Comparison of ENCODE assay signal across 8 cellular contexts in the genomic region with DNA sequence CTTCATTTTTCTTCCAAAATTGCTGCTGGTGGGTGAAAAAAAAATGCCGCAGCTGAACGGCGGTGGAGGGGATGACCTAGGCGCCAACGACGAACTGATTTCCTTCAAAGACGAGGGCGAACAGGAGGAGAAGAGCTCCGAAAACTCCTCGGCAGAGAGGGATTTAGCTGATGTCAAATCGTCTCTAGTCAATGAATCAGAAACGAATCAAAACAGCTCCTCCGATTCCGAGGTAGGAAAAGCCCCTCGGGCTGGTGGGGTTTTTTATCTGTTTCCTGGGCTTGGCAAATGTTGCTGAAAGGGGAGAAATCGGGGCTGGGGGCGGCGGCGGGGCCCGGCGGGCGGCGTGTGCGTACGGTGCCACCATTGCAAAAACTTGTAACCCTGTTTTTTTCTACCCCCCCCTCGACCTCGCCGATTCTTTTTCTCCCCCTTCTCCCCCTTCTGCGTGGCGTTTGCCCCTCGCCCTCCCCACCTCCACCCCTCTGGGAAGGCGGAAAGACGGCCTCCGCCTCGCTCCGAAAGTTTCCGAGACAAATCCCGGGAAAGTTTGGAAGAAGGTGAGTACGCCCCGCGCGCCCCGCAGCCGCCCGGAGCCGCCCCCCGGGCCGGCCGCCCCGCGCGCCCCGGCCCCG. TPM values are rescaled to one million over a fixed set of nuclear protein-coding genes. Genes with fewer than 3 reads are reported as not detected.
DNase-seq lines count a peak whose midpoint lies in the region; ATAC-seq, FAIRE-seq and TF ChIP-seq lines count a peak whose summit lies in the region.

No MANE protein-coding gene starts in this region.

- POLR2A ChIA-PET in A549 (lab: Yijun Ruan, JAX) (interaction anchor here (0.7 to 2.5 kb wide), 12 partner anchors 8 to 381 kb away, joined by 3 to 17 read pairs (median 4); no protein-coding TSS in a partner anchor), HCT116 (lab: Charles Lee) (interaction anchor here (0.7 to 1.9 kb wide), 5 partner anchors 119 to 433 kb away, joined by 3 to 5 read pairs (median 4); no protein-coding TSS in a partner anchor)

- H3K27me3 ChIP-seq in HCT116 (ENCODE audit: insufficient read depth, low read length) = no peaks in the 10 kb centered on the region
- H3K27me3 ChIP-seq in dorsolateral prefrontal cortex = no peaks in the 10 kb centered on the region
- H3K27me3 ChIP-seq in tibial artery = no peaks in the 10 kb centered on the region

- TF ChIP-seq CTCF in A549 (IDR thresholded peaks at IDR 0.05) (no peak), HCT116 (IDR thresholded peaks at IDR 0.05 in 2 of 3, conservative IDR thresholded peaks at IDR 0.05 in 1 of 3; ENCODE audit: borderline replicate concordance in 1 of 3, insufficient read depth in 1 of 3, low read depth in 2 of 3, low read length in 2 of 3) (no peak), dorsolateral prefrontal cortex (IDR thresholded peaks at IDR 0.05 in 54 of 56, conservative IDR thresholded peaks at IDR 0.05 in 2 of 56; ENCODE audit: low read depth in 1 of 56, partially characterized antibody in 56 of 56) (no peak), tibial artery (IDR thresholded peaks at IDR 0.05) (no peak)

- TF ChIP-seq EP300 in A549 (IDR thresholded peaks at IDR 0.05) = no peak

- H3K36me3 Mint-ChIP-seq in T-helper 2 cell treated with Interferon-gamma antibody and Interleukin-4, amounts not matched to agents 5 μg/mL and 100 μg/mL, for 36 hours (ENCODE audit: low read depth) = no peaks in the 10 kb centered on the region

- no peaks in the 10 kb centered on the region for H3K9me3 Mint-ChIP-seq in T-helper 2 cell treated with Interferon-gamma antibody and Interleukin-4, amounts not matched to agents 5 μg/mL and 100 μg/mL, for 36 hours

- H2AFZ ChIP-seq in HCT116 (ENCODE audit: low read depth, low read length, poor library complexity, severe bottlenecking) = no peak overlapping the region

- H3K27me3 Mint-ChIP-seq in T-helper 2 cell treated with Interferon-gamma antibody and Interleukin-4, amounts not matched to agents 5 μg/mL and 100 μg/mL, for 36 hours (ENCODE audit: low read depth) = peaks cover 79% of the 10 kb centered on the region

- H3K36me3 ChIP-seq in HCT116 (ENCODE audit: control insufficient read depth in 1 of 2, insufficient read depth in 2 of 2, low read length in 2 of 2) (peaks cover 18 to 21% of the 10 kb centered on the region in 2 experiments; a peak in 3 of 4 replicates), mesodermal cell (ENCODE audit: control insufficient read depth, insufficient read depth, low read length) (peaks cover 6% of the 10 kb centered on the region), tibial artery (no peaks in the 10 kb centered on the region)

- H3K9me3 ChIP-seq in A549 (no peaks in the 10 kb centered on the region), HCT116 (ENCODE audit: control insufficient read depth in 1 of 2, insufficient read depth in 1 of 2, low read depth in 1 of 2, low read length in 2 of 2) (no peaks in the 10 kb centered on the region), mesodermal cell (ENCODE audit: control insufficient read depth, low read length) (no peaks in the 10 kb centered on the region), tibial artery (no peaks in the 10 kb centered on the region)

- peak overlapping the region; percentile 80 for H3K4me2 ChIP-seq in A549
- H3K4me2 ChIP-seq in HCT116 (ENCODE audit: low read length) = peak overlapping the region; percentile 83

- CTCF ChIA-PET in A549 (lab: Yijun Ruan, JAX) = interaction anchor here (0.6 to 0.7 kb wide), 2 partner anchors 144 to 316 kb away, joined by 3 read pairs; no protein-coding TSS in a partner anchor
- CTCF ChIA-PET in HCT116 (lab: Charles Lee) = interaction anchor here (0.6 to 1.1 kb wide), 3 partner anchors 8 to 424 kb away, joined by 3 to 4 read pairs (median 3); no protein-coding TSS in a partner anchor

- peak in 1 of 2 experiments; percentile 64 for DNase-seq in A549 (ENCODE audit: low read depth in 1 of 2, low spot score in 1 of 2)
- no peak for DNase-seq in HCT116 (ENCODE audit: low read depth, low spot score)
- no peak for DNase-seq in T-helper 2 cell treated with Interferon-gamma antibody and Interleukin-4, amounts not matched to agents 5 μg/mL and 100 μg/mL, for 36 hours (ENCODE audit: low spot score)
- DNase-seq in dorsolateral prefrontal cortex = no peak
- DNase-seq in tibial artery = peak in 1 of 2 donors; percentile 68
- DNase-seq in pons (ENCODE audit: low spot score) = no peak

- H3K79me2 ChIP-seq in HCT116 (ENCODE audit: insufficient read depth, low read length) = peaks cover 52% of the 10 kb centered on the region

- RAD21 ChIA-PET in HCT116 (lab: Charles Lee; ENCODE audit: low non-redundant PET in 1 of 2, low total read pairs in 2 of 2, uncharacterized antibody in 2 of 2, unreplicated experiment in 2 of 2) = interaction anchor here in 1 of 2 experiments (0.7 kb wide), 1 partner anchor 123 kb away, joined by 5 read pairs; no protein-coding TSS in a partner anchor

- ATAC-seq in A549 = peak; percentile 7 to 17; a peak in 1 of 6 replicates
- ATAC-seq in HCT116 = no peak
- no peak for ATAC-seq in GM21786 (IDR thresholded peaks at IDR 0.05; ENCODE audit: unreplicated experiment)

- H3K27ac Mint-ChIP-seq in T-helper 2 cell treated with Interferon-gamma antibody and Interleukin-4, amounts not matched to agents 5 μg/mL and 100 μg/mL, for 36 hours = no peak overlapping the region

- H3K4me3 Mint-ChIP-seq in T-helper 2 cell treated with Interferon-gamma antibody and Interleukin-4, amounts not matched to agents 5 μg/mL and 100 μg/mL, for 36 hours = peak overlapping the region; percentile 83

- H3K4me1 Mint-ChIP-seq in T-helper 2 cell treated with Interferon-gamma antibody and Interleukin-4, amounts not matched to agents 5 μg/mL and 100 μg/mL, for 36 hours (ENCODE audit: low read depth) = peaks cover 19% of the 10 kb centered on the region

- no peaks in the 10 kb centered on the region for H3K9me2 ChIP-seq in HCT116 (ENCODE audit: insufficient read depth)

- intact Hi-C loops in HCT116 (cut with micrococcal nuclease) = loop anchor here (2.0 to 10.0 kb wide), 8 partner anchors 122 to 566 kb away; no protein-coding TSS in a partner anchor
- intact Hi-C loops in dorsolateral prefrontal cortex (cut with DNase I) = loop anchor here (2.0 to 10.0 kb wide), 5 partner anchors 36 to 176 kb away; no protein-coding TSS in a partner anchor
- intact Hi-C loops in tibial artery (cut with DNase I; ENCODE audit: low total_unique reads) = loop anchor here (10.0 kb wide), 3 partner anchors 74 to 434 kb away; no protein-coding TSS in a partner anchor

- peak overlapping the region; percentile 98 to 99 for H3K27ac ChIP-seq in A549
- peak overlapping the region; percentile 100 for H3K27ac ChIP-seq in HCT116 (ENCODE audit: low read depth, low read length)
- H3K27ac ChIP-seq in dorsolateral prefrontal cortex = peak overlapping the region in 55 of 59 donors; percentile 23 to 92 (median 76)
- H3K27ac ChIP-seq in mesodermal cell (ENCODE audit: low read depth, low read length, severe bottlenecking) = peak overlapping the region; percentile 89
- peak overlapping the region; percentile 95 to 96 for H3K27ac ChIP-seq in tibial artery

- peaks cover 30% of the 10 kb centered on the region for H3K4me1 ChIP-seq in A549
- peaks cover 47 to 55% of the 10 kb centered on the region in 2 experiments for H3K4me1 ChIP-seq in HCT116 (ENCODE audit: control insufficient read depth in 1 of 2, insufficient read depth in 2 of 2, low read length in 2 of 2)
- peaks cover 24% of the 10 kb centered on the region for H3K4me1 ChIP-seq in mesodermal cell (ENCODE audit: control insufficient read depth, insufficient read depth, low read length, poor library complexity, severe bottlenecking)
- H3K4me1 ChIP-seq in tibial artery = peaks cover 0 to 55% (median 24%) of the 10 kb centered on the region in 4 donors

- WGBS in A549 (ENCODE audit: missing lambda C conversion rate) = 2% methylated on average over 33 of the region's 54 CpGs
- WGBS in mesodermal cell (ENCODE audit: insufficient coverage in 2 of 2), 2 experiments = 0% methylated on average over 15 to 29 of the region's 54 CpGs

- BruUV-seq in HCT116 (replicated peaks; lab: Mats Ljungman, UMichigan) = no TSS peak

- H3K4me3 ChIP-seq in A549 = peak overlapping the region; percentile 84
- H3K4me3 ChIP-seq in HCT116 (replicated peaks in 1 of 2; ENCODE audit: low read depth in 1 of 2, low read length in 2 of 2) = peak overlapping the region; percentile 73 to 78
- peak overlapping the region; percentile 26 to 86 (median 73) for H3K4me3 ChIP-seq in dorsolateral prefrontal cortex
- peak overlapping the region; percentile 85 for H3K4me3 ChIP-seq in mesodermal cell (ENCODE audit: extremely low read depth, insufficient read depth, low read length, poor library complexity, severe bottlenecking)
- H3K4me3 ChIP-seq in tibial artery = peak overlapping the region; percentile 75 to 85

- FAIRE-seq in A549 (lab: Jason Lieb, UNC) = no peak

- H4K20me1 ChIP-seq in HCT116 (ENCODE audit: insufficient read depth) = no peaks in the 10 kb centered on the region

- TF ChIP-seq POLR2A in A549 (IDR thresholded peaks at IDR 0.05; ENCODE audit: low read length) (no peak), HCT116 (IDR thresholded peaks at IDR 0.05; ENCODE audit: borderline replicate concordance, extremely low read depth, insufficient read depth, insufficient read length) (no peak)

- peak overlapping the region; percentile 92 for H3K9ac ChIP-seq in HCT116 (ENCODE audit: low read length)

- TF ChIP-seq RAD21 in A549 (conservative IDR thresholded peaks at IDR 0.05 in 1 of 2, IDR thresholded peaks at IDR 0.05 in 1 of 2) (no peak), HCT116 (IDR thresholded peaks at IDR 0.05; ENCODE audit: low read depth) (no peak)

TF ChIP-seq in A549, 52 proteins besides CTCF, POLR2A, EP300 and RAD21:
- TF ChIP-seq JUNB (IDR thresholded peaks at IDR 0.05) (no peak), RARB (CRISPR knock-in tag; IDR thresholded peaks at IDR 0.05) (no peak), SMC3 (IDR thresholded peaks at IDR 0.05) (0 out of 3 replicates have a peak, but pooled peaks have one; percentile 13)

TF ChIP-seq in HCT116, 20 proteins besides CTCF, POLR2A, EP300 and RAD21 (continues in another document):
- TF ChIP-seq TCF7L2 (IDR thresholded peaks at IDR 0.05; ENCODE audit: borderline replicate concordance, extremely low read depth, insufficient read depth, insufficient read length) = no peak
- no peak for TF ChIP-seq FOSL1 (IDR thresholded peaks at IDR 0.05; ENCODE audit: low read depth)
- TF ChIP-seq, protein P1, sequence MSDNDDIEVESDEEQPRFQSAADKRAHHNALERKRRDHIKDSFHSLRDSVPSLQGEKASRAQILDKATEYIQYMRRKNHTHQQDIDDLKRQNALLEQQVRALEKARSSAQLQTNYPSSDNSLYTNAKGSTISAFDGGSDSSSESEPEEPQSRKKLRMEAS (IDR thresholded peaks at IDR 0.05) = no peak

RNA-seq across cellular contexts. Expression of a gene that starts 0.8 kb away (rescaled TPM):
- polyA plus RNA-seq in A549 (2011; rRNA removed) = 11.3 and 15.8 TPM in 2 replicates
- polyA plus RNA-seq in A549 (2012; cell fraction: cytosol; rRNA removed) = 25.6 and 26.7 TPM in 2 replicates
- polyA plus RNA-seq in A549 (2012; cell fraction: nucleus; rRNA removed) = 54.2 and 56.7 TPM in 2 replicates
- polyA plus RNA-seq in A549 (2017; fragmentation: RNase III; extraction: RNeasy Plus Mini Kit Qiagen cat#74134 plus additional on column Dnase treatment) = 14.4 to 16.5 TPM (median 14.5 TPM) in 3 replicates
- polyA minus RNA-seq in A549 (2011; rRNA and poly(A)+ RNA removed) = 30.2 and 36.0 TPM in 2 replicates
- total RNA-seq in HCT116 (2021; ENCODE audit: unreplicated experiment) = 164 TPM
- polyA plus RNA-seq in HCT116 (2012) = 120 and 126 TPM in 2 replicates
- 10 to 100 TPM; 15.8 to 51.9 (median 27.4) TPM for total RNA-seq in dorsolateral prefrontal cortex
- polyA plus RNA-seq in mesodermal cell (2013, experiment 1 of 2) = 26.1 TPM
- 21.6 TPM for polyA plus RNA-seq in mesodermal cell (2013, experiment 2 of 2)

Comparison
In these comparisons a context has a peak if more than half of its experiments do, and no peak if none do; other contexts are left out.
1. ATAC-seq: peak in A549 (2 of 2); none in HCT116 (single experiment) and GM21786 (single experiment).
2. Peak in every context shown above with its lines, with median percentiles within 50 percentile points of each other: H3K27ac ChIP-seq and H3K4me3 ChIP-seq.